ENCODE assay signal across 19 cellular contexts in the genomic region with DNA sequence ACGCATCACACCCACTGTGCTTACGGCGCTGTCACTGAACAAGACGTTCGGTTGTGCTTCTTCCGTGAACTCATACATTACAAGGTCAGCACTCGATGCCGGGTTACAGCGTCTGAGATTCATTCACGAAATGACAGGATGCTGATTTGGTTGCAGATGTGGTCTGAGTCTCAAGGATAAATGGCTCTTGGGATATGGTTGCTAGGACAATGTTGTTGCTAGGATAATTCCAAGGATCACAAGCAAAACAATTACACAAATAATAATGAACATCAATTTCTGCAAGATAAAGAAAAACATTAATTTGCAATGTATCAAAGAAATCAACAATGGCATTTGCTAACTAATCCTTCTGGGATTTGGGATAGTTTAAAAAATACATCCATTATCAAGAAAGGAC.
"Had no signal": no experiment of that assay in that cellular context is flagged by ENCODE, and none has a peak within 500 bp of the region (broad histone marks: within the 10 kb centered on the region; RNA-seq: fewer than 3 reads in every experiment).

No MANE protein-coding gene starts in this region.

- H3K9me3 ChIP-seq: colonic mucosa, neutrophil, psoas muscle, testis, transverse colon had no signal

- H3K4me1 ChIP-seq: colonic mucosa, heart right ventricle, psoas muscle, spleen, testis, transverse colon had no signal

- DNase-seq: colonic mucosa; dermis blood vessel endothelial cell; erythroblast; heart right ventricle; kidney glomerular epithelial cell; mammary epithelial cell; naive thymus-derived CD4-positive, alpha-beta T cell; nephron progenitor cell; psoas muscle; spleen; stimulated activated CD4-positive, alpha-beta T cell treated with anti-CD3 and anti-CD28 coated beads, Interleukin-15, amount 100 ng/mL, for 24 hours; stimulated activated CD4-positive, alpha-beta T cell treated with anti-CD3 and anti-CD28 coated beads, Interleukin-1b, Interleukin-23, amount 100 ng/mL, for 48 hours; stimulated activated CD4-positive, alpha-beta T cell treated with anti-CD3 and anti-CD28 coated beads, Interleukin-4, amount 100 ng/mL, for 24 hours; stimulated activated naive CD8-positive, alpha-beta T cell treated with anti-CD3 and anti-CD28 coated beads, Interleukin-15, amount 100 ng/mL, for 72 hours; testis; transverse colon had no signal

- H3K27ac Mint-ChIP-seq: naive thymus-derived CD4-positive, alpha-beta T cell; stimulated activated memory B cell treated with anti-CD40 and anti-IgM and Interleukin-4, amounts not matched to agents 10 μg/mL and 1 μg/mL and 100 μg/mL, for 72 hours; stimulated activated naive CD8-positive, alpha-beta T cell treated with anti-CD3 and anti-CD28 coated beads, Interleukin-15, amount 100 ng/mL, for 72 hours had no signal

- H3K27ac ChIP-seq: colonic mucosa, heart right ventricle, neutrophil, psoas muscle, spleen, testis, transverse colon had no signal

- ATAC-seq: heart right ventricle; naive thymus-derived CD4-positive, alpha-beta T cell; psoas muscle; sciatic nerve; stimulated activated memory B cell treated with anti-CD40 and anti-IgM and Interleukin-4, amounts not matched to agents 10 μg/mL and 1 μg/mL and 100 μg/mL, for 72 hours; stimulated activated naive CD8-positive, alpha-beta T cell treated with anti-CD3 and anti-CD28 coated beads, Interleukin-15, amount 100 ng/mL, for 72 hours had no signal

- H3K36me3 ChIP-seq: colonic mucosa, transverse colon had no signal

- H3K27me3 ChIP-seq: colonic mucosa, heart right ventricle, neutrophil, spleen, testis, transverse colon had no signal

- H3K4me3 Mint-ChIP-seq: naive thymus-derived CD4-positive, alpha-beta T cell; nephron progenitor cell; stimulated activated memory B cell treated with anti-CD40 and anti-IgM and Interleukin-4, amounts not matched to agents 10 μg/mL and 1 μg/mL and 100 μg/mL, for 72 hours; stimulated activated naive CD8-positive, alpha-beta T cell treated with anti-CD3 and anti-CD28 coated beads, Interleukin-15, amount 100 ng/mL, for 72 hours had no signal

- H3K4me3 ChIP-seq: colonic mucosa, heart right ventricle, psoas muscle, spleen, testis, transverse colon had no signal

- H3K27me3 Mint-ChIP-seq: naive thymus-derived CD4-positive, alpha-beta T cell; stimulated activated memory B cell treated with anti-CD40 and anti-IgM and Interleukin-4, amounts not matched to agents 10 μg/mL and 1 μg/mL and 100 μg/mL, for 72 hours; stimulated activated naive CD8-positive, alpha-beta T cell treated with anti-CD3 and anti-CD28 coated beads, Interleukin-15, amount 100 ng/mL, for 72 hours had no signal

- H3K9me3 Mint-ChIP-seq: stimulated activated memory B cell treated with anti-CD40 and anti-IgM and Interleukin-4, amounts not matched to agents 10 μg/mL and 1 μg/mL and 100 μg/mL, for 72 hours had no signal

- H3K4me1 Mint-ChIP-seq: stimulated activated memory B cell treated with anti-CD40 and anti-IgM and Interleukin-4, amounts not matched to agents 10 μg/mL and 1 μg/mL and 100 μg/mL, for 72 hours had no signal
